Comparison of ENCODE assay signal across 18 cellular contexts in genomic region chr13:73230714-73231113, GRCh38.
A peak's percentile ranks its signal among the peaks of the same experiment; 100 is the strongest.
DNase-seq lines count a peak whose midpoint lies in the region; ATAC-seq and TF ChIP-seq lines count a peak whose summit lies in the region.
"Had no signal": no experiment of that assay in that cellular context is flagged by ENCODE, and none has a peak within 500 bp of the region (broad histone marks: within the 10 kb centered on the region; RNA-seq: fewer than 3 reads in every experiment).

No MANE protein-coding gene starts in this region.

- no peak for TF ChIP-seq CTCF in fibroblast of mammary gland (conservative IDR thresholded peaks at IDR 0.05; ENCODE audit: control insufficient read depth, insufficient read depth, low read depth, low read length)

- H3K27me3 ChIP-seq in BLaER1 treated with 17β-estradiol and CSF1 and Interleukin-3, amounts not matched to agents 10 nM and 100 nM, result no peaks in the 10 kb centered on the region
- H3K27me3 ChIP-seq in right cardiac atrium (ENCODE audit: control insufficient read depth, insufficient read depth), result no peaks in the 10 kb centered on the region
- H3K27me3 ChIP-seq: adrenal gland, upper lobe of left lung had no signal

- peak overlapping the region; percentile 39 to 67 (median 52); a peak in 21 of 22 replicates for H3K4me2 ChIP-seq in BLaER1 treated with 17β-estradiol and CSF1 and Interleukin-3, amounts not matched to agents 10 nM and 100 nM

- peak overlapping the region in 10 of 11 experiments; percentile 19 to 61 (median 43); a peak in 16 of 22 replicates for H3K27ac ChIP-seq in BLaER1 treated with 17β-estradiol and CSF1 and Interleukin-3, amounts not matched to agents 10 nM and 100 nM
- H3K27ac ChIP-seq in right cardiac atrium (ENCODE audit: low read length), result no peak overlapping the region
- H3K27ac ChIP-seq: adrenal gland, left ventricle myocardium inferior, RWPE1, upper lobe of left lung had no signal

- H3K9ac ChIP-seq in BLaER1 treated with 17β-estradiol and CSF1 and Interleukin-3, amounts not matched to agents 10 nM and 100 nM, result no peak overlapping the region

- H3K4me1 ChIP-seq in BLaER1 treated with 17β-estradiol and CSF1 and Interleukin-3, amounts not matched to agents 10 nM and 100 nM, result peaks cover 22 to 35% (median 33%) of the 10 kb centered on the region in 10 experiments
- no peaks in the 10 kb centered on the region for H3K4me1 ChIP-seq in right cardiac atrium (ENCODE audit: control insufficient read depth, insufficient read depth, low read length)
- H3K4me1 ChIP-seq: adrenal gland, left ventricle myocardium inferior, upper lobe of left lung had no signal

- 80% methylated on average over 3 of the region's 3 CpGs for WGBS in right cardiac atrium

- H3K36me3 ChIP-seq in BLaER1 treated with 17β-estradiol and CSF1 and Interleukin-3, amounts not matched to agents 10 nM and 100 nM, result no peaks in the 10 kb centered on the region
- H3K36me3 ChIP-seq: adrenal gland, left ventricle myocardium inferior, upper lobe of left lung had no signal

- DNase-seq in GF-D8 (lab: John Stamatoyannopoulos, UW) (peak; percentile 97), SKM-1 (lab: John Stamatoyannopoulos, UW; ENCODE audit: unreplicated experiment) (peak; percentile 54), fibroblast of mammary gland (ENCODE audit: low read depth) (peak; percentile 11), right cardiac atrium (no peak), iPS-NIHi11 (ENCODE audit: low spot score) (no peak)
- DNase-seq: adrenal gland; CD4-positive, CD25-positive, alpha-beta regulatory T cell; cortex of kidney; hypothalamus; left ventricle myocardium inferior; MM.1S; naive B cell; NCI-H345; retina had no signal

- ATAC-seq in right cardiac atrium, result no peak
- ATAC-seq in GM18520 (IDR thresholded peaks at IDR 0.05; ENCODE audit: unreplicated experiment), result no peak

- H4K20me1 ChIP-seq in BLaER1 treated with 17β-estradiol and CSF1 and Interleukin-3, amounts not matched to agents 10 nM and 100 nM, result no peaks in the 10 kb centered on the region

- no peak overlapping the region for H3K4me3 ChIP-seq in BLaER1 treated with 17β-estradiol and CSF1 and Interleukin-3, amounts not matched to agents 10 nM and 100 nM
- no peak overlapping the region for H3K4me3 ChIP-seq in fibroblast of mammary gland (ENCODE audit: control insufficient read depth, low read depth, low read length)
- no peak overlapping the region for H3K4me3 ChIP-seq in right cardiac atrium (ENCODE audit: low read length)
- H3K4me3 ChIP-seq: adrenal gland, left ventricle myocardium inferior, upper lobe of left lung had no signal

- H3K9me3 ChIP-seq in BLaER1 treated with 17β-estradiol and CSF1 and Interleukin-3, amounts not matched to agents 10 nM and 100 nM (replicated peaks in 1 of 11), result peaks cover 0 to 5% (median 0%) of the 10 kb centered on the region in 11 experiments; a peak in 1 of 22 replicates
- H3K9me3 ChIP-seq in right cardiac atrium (ENCODE audit: control insufficient read depth, low read length), result no peaks in the 10 kb centered on the region
- H3K9me3 ChIP-seq: adrenal gland, left ventricle myocardium inferior, upper lobe of left lung had no signal

- intact Hi-C loops in right cardiac atrium (cut with DNase I), result no loop called here

Comparison
In these comparisons a context has a peak if more than half of its experiments do, and no peak if none do; other contexts are left out.
1. DNase-seq: peak in GF-D8 (single experiment), SKM-1 (single experiment) and fibroblast of mammary gland (single experiment); none in right cardiac atrium (0 of 3) and iPS-NIHi11 (single experiment).